Comparison of ENCODE assay signal across 9 cellular contexts in the genomic region with DNA sequence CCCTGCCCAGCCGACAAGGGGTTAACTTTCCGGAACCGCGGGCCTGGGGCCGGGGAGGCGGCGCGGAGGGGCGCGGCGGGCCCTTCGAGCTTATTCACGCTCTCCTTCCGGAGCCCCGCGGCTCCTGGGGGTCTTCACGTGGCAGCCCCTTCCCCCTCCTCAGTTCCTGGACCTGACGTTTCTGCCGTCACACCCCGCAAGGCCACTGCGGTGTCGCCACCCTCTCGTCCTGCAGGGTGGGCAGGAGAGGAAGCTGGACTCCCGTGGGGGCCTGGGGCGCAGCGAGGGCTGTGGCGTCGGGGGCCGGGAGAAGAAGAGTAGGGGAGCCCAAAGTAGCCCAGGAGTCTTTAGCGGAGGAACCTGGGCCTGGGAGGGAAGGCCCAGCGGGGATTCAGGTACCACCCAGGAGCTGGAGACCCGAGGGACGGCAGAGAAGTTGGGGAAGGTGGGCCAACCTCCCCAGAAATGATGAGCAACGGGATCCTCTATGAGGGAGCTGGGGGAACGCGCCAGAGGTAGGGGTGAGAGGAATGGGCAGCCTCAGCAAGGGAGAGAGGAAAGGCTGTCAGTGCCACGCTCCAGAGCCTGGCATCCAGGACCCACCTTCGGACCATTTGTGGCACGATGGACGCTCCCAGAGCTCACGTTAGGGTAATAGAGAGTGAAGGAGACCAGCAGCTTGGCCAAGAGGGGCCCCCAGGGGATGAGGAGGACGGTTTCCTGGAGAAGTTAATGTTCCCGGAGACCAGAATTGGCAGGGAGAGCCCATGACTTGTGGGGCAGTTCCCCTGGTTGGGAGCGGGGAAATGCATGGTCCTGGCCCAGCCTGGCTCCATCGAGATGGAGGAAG. TPM values are rescaled to one million over a fixed set of nuclear protein-coding genes. Genes with fewer than 3 reads are reported as not detected.
A peak's percentile ranks its signal among the peaks of the same experiment; 100 is the strongest.
DNase-seq lines count a peak whose midpoint lies in the region; ATAC-seq and TF ChIP-seq lines count a peak whose summit lies in the region.
"Had no signal": no experiment of that assay in that cellular context is flagged by ENCODE, and none has a peak within 500 bp of the region (broad histone marks: within the 10 kb centered on the region; RNA-seq: fewer than 3 reads in every experiment).

No MANE protein-coding gene starts in this region.

- no peak overlapping the region for H3K4ac ChIP-seq in H9 (ENCODE audit: low read depth, low read length)

- no peaks in the 10 kb centered on the region for H3K79me2 ChIP-seq in H9 (ENCODE audit: insufficient read depth, low read length)

- H4K91ac ChIP-seq in H9 (ENCODE audit: insufficient read length, low read depth, low read length) = no peak overlapping the region

- WGBS in H9 (ENCODE audit: extremely low coverage, insufficient read length, low lambda C conversion rate) = no CpG with 5 or more reads among the region's 45 CpGs

- peak overlapping the region; percentile 20 to 78 for H3K4me3 Mint-ChIP-seq in CD14-positive monocyte
- H3K4me3 Mint-ChIP-seq in H9 = peak overlapping the region in 1 of 2 experiments; percentile 56; a peak in 3 of 5 replicates
- H3K4me3 Mint-ChIP-seq in activated CD4-positive, alpha-beta memory T cell treated with anti-CD3 and anti-CD28 coated beads, Interleukin-2, amount 10 ng/mL, durations not matched to agents 7 days and 5 days = no peak overlapping the region

- CTCF ChIA-PET in activated CD4-positive, alpha-beta memory T cell treated with anti-CD3 and anti-CD28 coated beads, Interleukin-2, amount 10 ng/mL, durations not matched to agents 7 days and 5 days (lab: Charles Lee) = interaction anchor here (2.7 kb wide), 1 partner anchor 193 kb away, joined by 12 read pairs; no protein-coding TSS in a partner anchor

- H3K4me1 Mint-ChIP-seq in CD14-positive monocyte (peaks cover 33% of the 10 kb centered on the region), H9 (peaks cover 8 to 10% of the 10 kb centered on the region in 2 experiments; a peak in 3 of 4 replicates)
- peaks cover 28% of the 10 kb centered on the region for H3K4me1 Mint-ChIP-seq in activated CD4-positive, alpha-beta memory T cell treated with anti-CD3 and anti-CD28 coated beads, Interleukin-2, amount 10 ng/mL, durations not matched to agents 7 days and 5 days

- peaks cover 49 to 75% (median 59%) of the 10 kb centered on the region in 3 donors for H3K27me3 Mint-ChIP-seq in CD14-positive monocyte (ENCODE audit: low read depth in 3 of 3)
- peaks cover 68% of the 10 kb centered on the region for H3K27me3 Mint-ChIP-seq in H9 (ENCODE audit: low read depth)
- peaks cover 22% of the 10 kb centered on the region for H3K27me3 Mint-ChIP-seq in activated CD4-positive, alpha-beta memory T cell treated with anti-CD3 and anti-CD28 coated beads, Interleukin-2, amount 10 ng/mL, durations not matched to agents 7 days and 5 days

- no peak overlapping the region for H2AK5ac ChIP-seq in H9 (ENCODE audit: insufficient read length, low read length)

- no peak overlapping the region; the same call in 1 of the 2 replicates for H3K14ac ChIP-seq in H9 (ENCODE audit: insufficient read depth, low read length)

- H2BK120ac ChIP-seq in H9 (ENCODE audit: low read depth, low read length, poor library complexity, severe bottlenecking) = no peak overlapping the region

- no peak overlapping the region for H3K56ac ChIP-seq in H9 (ENCODE audit: insufficient read length, low read depth, low read length)

- H3K36me3 ChIP-seq in neutrophil = no peaks in the 10 kb centered on the region

- TF ChIP-seq CTCF in CD14-positive monocyte (IDR thresholded peaks at IDR 0.05) = no peak
- no peak for TF ChIP-seq CTCF in H9 (conservative IDR thresholded peaks at IDR 0.05)
- TF ChIP-seq CTCF in coronary artery (IDR thresholded peaks at IDR 0.05) = no peak
- TF ChIP-seq CTCF in neutrophil (IDR thresholded peaks at IDR 0.05) = no peak
- TF ChIP-seq CTCF in foreskin keratinocyte (conservative IDR thresholded peaks at IDR 0.05) = no peak

- intact Hi-C loops in CD14-positive monocyte (cut with micrococcal nuclease) = loop anchor here (5.0 to 10.0 kb wide), 3 partner anchors 103 to 301 kb away; no protein-coding TSS in a partner anchor

- H3K9me3 Mint-ChIP-seq in CD14-positive monocyte (peaks cover 0 to 22% (median 7%) of the 10 kb centered on the region in 7 donors), H9 (no peaks in the 10 kb centered on the region)
- H3K9me3 Mint-ChIP-seq in activated CD4-positive, alpha-beta memory T cell treated with anti-CD3 and anti-CD28 coated beads, Interleukin-2, amount 10 ng/mL, durations not matched to agents 7 days and 5 days = no peaks in the 10 kb centered on the region

- no peak for ATAC-seq in foreskin keratinocyte

- H2AFZ ChIP-seq in H9 (ENCODE audit: low read length) = no peak overlapping the region

- H3K27ac ChIP-seq in H9 (ENCODE audit: insufficient read length, low read depth, low read length) = no peak overlapping the region
- H3K27ac ChIP-seq in coronary artery = no peak overlapping the region
- peak overlapping the region; percentile 8 for H3K27ac ChIP-seq in neutrophil
- no peak overlapping the region for H3K27ac ChIP-seq in foreskin keratinocyte

- DNase-seq in CD14-positive monocyte (ENCODE audit: low spot score) (no peak), H9 (no peak), coronary artery (ENCODE audit: low spot score) (no peak), COR-L47 (lab: John Stamatoyannopoulos, UW) (no peak), foreskin keratinocyte (no peak)
- no peak for DNase-seq in activated CD4-positive, alpha-beta memory T cell treated with anti-CD3 and anti-CD28 coated beads, Interleukin-2, amount 10 ng/mL, durations not matched to agents 7 days and 5 days
- no peak for DNase-seq in stimulated activated CD8-positive, alpha-beta memory T cell treated with anti-CD3 and anti-CD28 coated beads, Interleukin-4, amount 100 ng/mL, for 48 hours
- DNase-seq: GDM1 had no signal

- H3K9me3 ChIP-seq in H9 (ENCODE audit: control insufficient read depth, low read depth, low read length) (no peaks in the 10 kb centered on the region), neutrophil (no peaks in the 10 kb centered on the region)

- H4K5ac ChIP-seq in H9 (ENCODE audit: insufficient read length, low read depth, low read length) = no peak overlapping the region

- H3K4me1 ChIP-seq in H9 (ENCODE audit: insufficient read depth, low read length) = no peaks in the 10 kb centered on the region
- H3K4me1 ChIP-seq in neutrophil (ENCODE audit: control insufficient read depth in 1 of 2, insufficient read depth in 1 of 2, low read depth in 1 of 2, low read length in 1 of 2) = peaks cover 37 to 60% of the 10 kb centered on the region in 2 experiments
- H3K4me1 ChIP-seq in foreskin keratinocyte = no peaks in the 10 kb centered on the region

- H3K18ac ChIP-seq in H9 (ENCODE audit: insufficient read length, low read depth, low read length) = no peak overlapping the region

- H3K79me1 ChIP-seq in H9 (ENCODE audit: insufficient read depth, low read depth, low read length, poor library complexity, severe bottlenecking) = no peaks in the 10 kb centered on the region

- POLR2A ChIA-PET in activated CD4-positive, alpha-beta memory T cell treated with anti-CD3 and anti-CD28 coated beads, Interleukin-2, amount 10 ng/mL, durations not matched to agents 7 days and 5 days (lab: Charles Lee) = no interaction called here

- no peak overlapping the region; the same call in 1 of the 2 replicates for H2BK15ac ChIP-seq in H9 (ENCODE audit: low read depth, low read length)

- no peak overlapping the region for H2BK5ac ChIP-seq in H9 (ENCODE audit: insufficient read length, low read length)

- peak overlapping the region; percentile 17 for H3K4me2 ChIP-seq in H9 (ENCODE audit: insufficient read depth, insufficient read length, low read length)

- H3T11ph ChIP-seq in H9 (ENCODE audit: low read length) = no peak overlapping the region

- no peak overlapping the region for H2BK12ac ChIP-seq in H9 (ENCODE audit: insufficient read length, low read depth, low read length)

- H2BK20ac ChIP-seq in H9 (ENCODE audit: low read depth, low read length, poor library complexity, severe bottlenecking) = no peak overlapping the region

- peaks cover 4% of the 10 kb centered on the region for H4K20me1 ChIP-seq in H9 (ENCODE audit: control insufficient read depth, insufficient read depth, insufficient read length)

- peaks cover 54% of the 10 kb centered on the region for H3K27me3 ChIP-seq in H9 (ENCODE audit: insufficient read depth, low read length)
- H3K27me3 ChIP-seq in neutrophil = peaks cover 93% of the 10 kb centered on the region
- H3K27me3 ChIP-seq in foreskin keratinocyte = peaks cover 42% of the 10 kb centered on the region

- H3K9ac ChIP-seq in H9 (ENCODE audit: extremely low read depth, insufficient read length, low read length) = no peak overlapping the region

- H3K4me3 ChIP-seq in coronary artery (peak overlapping the region; percentile 98), neutrophil (ENCODE audit: low read depth in 1 of 2, low read length in 1 of 2) (peak overlapping the region in 1 of 2 experiments; percentile 72)

- peaks cover 6% of the 10 kb centered on the region for H3K23me2 ChIP-seq in H9 (ENCODE audit: insufficient read length, low read depth, low read length, poor library complexity, severe bottlenecking)

- H3K27ac Mint-ChIP-seq in CD14-positive monocyte = peak overlapping the region in 4 of 7 donors; percentile 11 to 82 (median 66)
- H3K27ac Mint-ChIP-seq in H9 = no peak overlapping the region
- H3K27ac Mint-ChIP-seq in activated CD4-positive, alpha-beta memory T cell treated with anti-CD3 and anti-CD28 coated beads, Interleukin-2, amount 10 ng/mL, durations not matched to agents 7 days and 5 days = no peak overlapping the region

- H4K8ac ChIP-seq in H9 (replicated peaks; ENCODE audit: insufficient read length, low read depth, low read length) = no peak overlapping the region

- H3K36me3 Mint-ChIP-seq in CD14-positive monocyte (no peaks in the 10 kb centered on the region), H9 (ENCODE audit: insufficient read depth in 1 of 3, low read depth in 3 of 3) (no peaks in the 10 kb centered on the region; a peak in 2 of 7 replicates)
- H3K36me3 Mint-ChIP-seq in activated CD4-positive, alpha-beta memory T cell treated with anti-CD3 and anti-CD28 coated beads, Interleukin-2, amount 10 ng/mL, durations not matched to agents 7 days and 5 days (ENCODE audit: low read depth) = peaks cover 2% of the 10 kb centered on the region

- H3K23ac ChIP-seq in H9 (ENCODE audit: insufficient read length, low read depth, low read length) = no peak overlapping the region

RNA-seq across cellular contexts. Expression of a gene that starts 3.3 kb away (rescaled TPM):
- polyA plus RNA-seq in CD14-positive monocyte (under 1 TPM; 0.13 to 0.30 TPM), foreskin keratinocyte (0.99 and 2.4 TPM in 2 replicates)
- total RNA-seq in H9 (2021) (1.8 and 2.7 TPM in 2 replicates), foreskin keratinocyte (1.5 and 3.0 TPM in 2 replicates)
- total RNA-seq in activated CD4-positive, alpha-beta memory T cell treated with anti-CD3 and anti-CD28 coated beads, Interleukin-2, amount 10 ng/mL, durations not matched to agents 7 days and 5 days = 10 to 100 TPM; 38.3 to 39.8 TPM

RNA-seq across cellular contexts. Expression of a gene that starts 9.8 kb away (rescaled TPM):
- polyA plus RNA-seq in CD14-positive monocyte (10 to 100 TPM; 69.1 to 94.9 TPM), foreskin keratinocyte (71.6 and 74.4 TPM in 2 replicates)
- total RNA-seq in H9 (2021) (24.2 and 24.6 TPM in 2 replicates), foreskin keratinocyte (55.7 and 61.6 TPM in 2 replicates)
- 10 to 100 TPM; 43.2 to 45.4 TPM for total RNA-seq in activated CD4-positive, alpha-beta memory T cell treated with anti-CD3 and anti-CD28 coated beads, Interleukin-2, amount 10 ng/mL, durations not matched to agents 7 days and 5 days

RNA-seq across cellular contexts. Expression of a gene that starts 21.7 kb away (rescaled TPM):
- polyA plus RNA-seq in CD14-positive monocyte = 1 to 10 TPM; 7.5 to 9.3 TPM
- total RNA-seq in H9 (2021) = 27.5 and 31.3 TPM in 2 replicates
- 10 to 100 TPM; 28.4 to 28.8 TPM for total RNA-seq in activated CD4-positive, alpha-beta memory T cell treated with anti-CD3 and anti-CD28 coated beads, Interleukin-2, amount 10 ng/mL, durations not matched to agents 7 days and 5 days
- total RNA-seq in foreskin keratinocyte = 23.3 and 24.0 TPM in 2 replicates
- polyA plus RNA-seq in foreskin keratinocyte = 21.6 and 22.7 TPM in 2 replicates

RNA-seq across cellular contexts. Expression of a gene that starts 26.5 kb away (rescaled TPM):
- polyA plus RNA-seq in CD14-positive monocyte = under 1 TPM; 0.11 to 0.29 TPM
- total RNA-seq in H9 (2021) = 0.18 and 0.22 TPM in 2 replicates
- total RNA-seq in activated CD4-positive, alpha-beta memory T cell treated with anti-CD3 and anti-CD28 coated beads, Interleukin-2, amount 10 ng/mL, durations not matched to agents 7 days and 5 days = under 1 TPM; 0.33 to 0.35 TPM
- total RNA-seq in foreskin keratinocyte = 2.6 and 4.2 TPM in 2 replicates
- polyA plus RNA-seq in foreskin keratinocyte = 2.3 and 3.3 TPM in 2 replicates

Comparison
In these comparisons a context has a peak if more than half of its experiments do, and no peak if none do; other contexts are left out.
1. H3K27ac Mint-ChIP-seq: peak in CD14-positive monocyte (4 of 7); none in H9 (0 of 3) and activated CD4-positive, alpha-beta memory T cell treated with anti-CD3 and anti-CD28 coated beads, Interleukin-2, amount 10 ng/mL, durations not matched to agents 7 days and 5 days (single experiment).